ENCODE assay signal across 16 cellular contexts in the genomic region with DNA sequence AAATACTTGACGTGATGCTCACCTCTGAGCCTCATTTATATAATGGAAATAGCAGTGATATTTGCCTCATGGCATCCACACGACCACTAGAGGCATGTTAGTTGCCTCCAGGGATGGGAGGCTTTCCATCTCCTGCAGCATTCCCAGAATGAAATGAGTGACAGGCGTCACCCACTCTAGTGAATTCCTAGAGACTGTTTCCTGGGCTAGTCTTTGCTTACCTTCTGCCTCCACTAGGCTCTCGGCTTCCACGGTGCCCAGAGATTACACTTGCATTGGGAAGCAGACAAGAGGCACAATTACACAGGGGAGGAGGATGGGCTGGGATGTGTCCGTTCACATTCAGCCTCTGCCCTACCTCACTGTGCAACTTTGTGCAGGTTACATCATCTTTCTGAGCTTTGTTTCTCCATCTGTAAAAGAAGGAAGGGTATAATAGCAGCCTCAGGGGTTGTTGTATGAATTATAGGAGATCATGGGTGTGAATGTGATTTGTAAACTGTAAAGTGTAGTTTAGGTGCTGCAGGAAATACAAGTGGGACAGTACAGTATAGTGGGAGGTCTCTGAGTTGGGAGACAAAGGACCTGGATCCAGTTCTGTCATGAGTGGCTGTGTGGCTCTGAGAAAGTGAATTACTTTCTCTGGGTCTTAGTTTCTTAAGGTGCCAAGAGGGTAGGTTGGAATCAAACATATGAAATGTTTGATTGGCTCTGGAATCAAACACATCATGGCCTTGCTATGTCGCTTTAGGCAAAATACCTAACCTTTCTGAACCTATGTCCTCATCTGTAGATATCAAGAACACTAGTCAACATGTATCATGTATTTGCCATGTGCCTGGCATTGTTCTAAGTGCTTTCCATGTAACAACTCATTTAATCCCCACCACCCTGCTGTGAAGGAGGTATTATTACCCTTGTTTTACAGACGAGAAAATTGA. TPM values are rescaled to one million over a fixed set of nuclear protein-coding genes. Genes with fewer than 3 reads are reported as not detected.
"Had no signal": no experiment of that assay in that cellular context is flagged by ENCODE, and none has a peak within 500 bp of the region (broad histone marks: within the 10 kb centered on the region; RNA-seq: fewer than 3 reads in every experiment).

No MANE protein-coding gene starts in this region.

- H3K27ac Mint-ChIP-seq: activated CD4-positive, alpha-beta memory T cell treated with anti-CD3 and anti-CD28 coated beads for 36 hours; activated naive CD8-positive, alpha-beta T cell; memory B cell; nephron had no signal

- DNase-seq: activated gamma-delta T cell; activated T-cell treated with anti-CD3 and anti-CD28 coated beads, Interleukin-2, amount 50 U/mL, for 4 hours; amygdala; heart right ventricle; kidney; left ventricle myocardium inferior; stimulated activated CD4-positive, alpha-beta T cell treated with anti-CD3 and anti-CD28 coated beads, Interleukin-4, amount 100 ng/mL, for 4 hours; stomach; T-helper 9 cell had no signal

- H3K4me3 Mint-ChIP-seq: activated CD4-positive, alpha-beta memory T cell treated with anti-CD3 and anti-CD28 coated beads for 36 hours; activated naive CD8-positive, alpha-beta T cell; activated T-cell treated with anti-CD3 and anti-CD28 coated beads, Interleukin-2, amount 50 U/mL, for 4 hours; memory B cell had no signal

- ATAC-seq: heart right ventricle had no signal

- H3K9me3 Mint-ChIP-seq: activated CD4-positive, alpha-beta memory T cell treated with anti-CD3 and anti-CD28 coated beads for 36 hours; activated T-cell treated with anti-CD3 and anti-CD28 coated beads, Interleukin-2, amount 50 U/mL, for 4 hours; memory B cell; nephron had no signal

- H3K4me3 ChIP-seq: breast epithelium, heart right ventricle, left ventricle myocardium inferior, skin epidermis, stomach, thoracic aorta had no signal

- FAIRE-seq: kidney had no signal

RNA-seq across cellular contexts. Expression of a gene that starts 3.6 kb away (rescaled TPM):
- total RNA-seq: activated CD4-positive, alpha-beta memory T cell treated with anti-CD3 and anti-CD28 coated beads for 36 hours had no signal
